ENCODE assay signal across 11 cellular contexts in the genomic region with DNA sequence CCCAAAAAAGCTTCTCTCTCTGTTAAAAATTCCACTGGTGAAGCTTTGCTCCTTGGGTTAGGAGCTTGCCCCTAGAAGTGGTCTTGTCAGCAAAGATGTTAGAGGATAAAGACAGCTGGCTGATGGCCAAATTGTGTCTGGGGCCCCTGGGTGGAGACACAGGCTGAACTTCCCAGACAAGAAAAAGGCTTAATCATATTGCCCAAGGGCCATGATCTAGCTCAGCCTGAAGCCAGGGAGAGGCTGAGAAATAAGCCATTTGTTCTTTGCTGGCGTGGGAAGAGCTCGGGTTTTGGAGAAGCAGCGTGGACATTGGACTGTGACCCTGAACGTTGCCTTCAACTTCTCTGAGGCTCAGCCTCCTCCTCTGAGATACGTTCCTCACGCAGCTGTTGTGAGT.
A peak's percentile ranks its signal among the peaks of the same experiment; 100 is the strongest.
DNase-seq lines count a peak whose midpoint lies in the region; ATAC-seq and TF ChIP-seq lines count a peak whose summit lies in the region.
"Had no signal": no experiment of that assay in that cellular context is flagged by ENCODE, and none has a peak within 500 bp of the region (broad histone marks: within the 10 kb centered on the region; RNA-seq: fewer than 3 reads in every experiment).

No MANE protein-coding gene starts in this region.

- H3K9me2 ChIP-seq in PC-3 (replicated peaks; ENCODE audit: low read length) = no peaks in the 10 kb centered on the region

- H3F3A ChIP-seq in PC-3 (ENCODE audit: low read length, unreplicated experiment) = peaks cover 3% of the 10 kb centered on the region

- CTCF ChIA-PET in PC-3 (lab: Charles Lee) = no interaction called here

- H3K36me3 ChIP-seq in PC-3 (ENCODE audit: low read depth, low read length) (no peaks in the 10 kb centered on the region), muscle layer of colon (ENCODE audit: insufficient read depth, low read length) (no peaks in the 10 kb centered on the region)
- H3K36me3 ChIP-seq: BE2C had no signal

- H3K9ac ChIP-seq in PC-3 (ENCODE audit: low read length) (peak overlapping the region; percentile 84), muscle layer of colon (ENCODE audit: low read length) (no peak overlapping the region)

- ATAC-seq in PC-3 = no peak
- ATAC-seq in esophagus mucosa = peak; percentile 34

- H3K79me2 ChIP-seq in PC-3 (ENCODE audit: low read length) = peaks cover 6% of the 10 kb centered on the region

- peaks cover 81% of the 10 kb centered on the region for H3K4me1 ChIP-seq in PC-3 (ENCODE audit: insufficient read depth, low read length)
- H3K4me1 ChIP-seq in muscle layer of colon (ENCODE audit: insufficient read depth, low read length) = peaks cover 60% of the 10 kb centered on the region

- no TSS peak for BruUV-seq in PC-3 (replicated peaks; lab: Mats Ljungman, UMichigan)

- DNase-seq in Ammon's horn (ENCODE audit: low spot score) (peak; percentile 4), PC-3 (peak; percentile 95), activated gamma-delta T cell (lab: John Stamatoyannopoulos, UW) (no peak), NCI-H2107 (lab: John Stamatoyannopoulos, UW) (no peak)
- no peak for DNase-seq in activated CD8-positive, alpha-beta memory T cell treated with anti-CD3 and anti-CD28 coated beads, Interleukin-2, amount 50 U/mL, for 48 hours
- DNase-seq in activated naive CD4-positive, alpha-beta T cell treated with anti-CD3 and anti-CD28 coated beads, Interleukin-2, amount 50 U/mL, for 16 hours = no peak
- DNase-seq: activated B cell treated with CpG ODN at 0.5 μM for 24 hours, BE2C, NCI-H2029 had no signal

- H3K9me3 ChIP-seq in PC-3 (ENCODE audit: low read length) (no peaks in the 10 kb centered on the region), muscle layer of colon (ENCODE audit: low read length) (no peaks in the 10 kb centered on the region)
- H3K9me3 ChIP-seq: BE2C had no signal

- no peaks in the 10 kb centered on the region for H4K20me1 ChIP-seq in PC-3 (ENCODE audit: low read length)

- no peak for TF ChIP-seq CTCF in PC-3 (conservative IDR thresholded peaks at IDR 0.05; ENCODE audit: low read depth, low read length)

- H3K4me3 ChIP-seq in PC-3 (ENCODE audit: low read length) = peak overlapping the region; percentile 8; the same call in 1 of the 2 replicates
- H3K4me3 ChIP-seq in muscle layer of colon (ENCODE audit: low read depth in 1 of 2, low read length in 2 of 2) = peak overlapping the region in 1 of 2 donors; percentile 13

- intact Hi-C loops in PC-3 (cut with micrococcal nuclease) = loop anchor here (10.0 kb wide), 1 partner anchor 151 kb away; a partner anchor contains a TSS

- H3K27me3 ChIP-seq in PC-3 (ENCODE audit: low read length) = no peaks in the 10 kb centered on the region
- H3K27me3 ChIP-seq in muscle layer of colon (ENCODE audit: control insufficient read depth in 1 of 2, insufficient read depth in 2 of 2, low read length in 2 of 2) = no peaks in the 10 kb centered on the region
- H3K27me3 ChIP-seq: BE2C had no signal

- H3K4me2 ChIP-seq in PC-3 (ENCODE audit: low read length) = peak overlapping the region; percentile 68

- POLR2A ChIA-PET in PC-3 (lab: Charles Lee; ENCODE audit: unreplicated experiment) = interaction anchor here (0.5 kb wide), 1 partner anchor 925 kb away, joined by 3 read pairs; no protein-coding TSS in a partner anchor

- H3K27ac ChIP-seq in PC-3 (ENCODE audit: low read length) (peak overlapping the region; percentile 98), muscle layer of colon (ENCODE audit: low read depth, low read length) (peak overlapping the region; percentile 38)

- H2AFZ ChIP-seq in PC-3 (ENCODE audit: low read length) = no peak overlapping the region

Comparison
In these comparisons a context has a peak if more than half of its experiments do, and no peak if none do; other contexts are left out.
1. DNase-seq: peak in Ammon's horn (single experiment) and PC-3 (single experiment); none in activated gamma-delta T cell (single experiment), activated CD8-positive, alpha-beta memory T cell treated with anti-CD3 and anti-CD28 coated beads, Interleukin-2, amount 50 U/mL, for 48 hours (single experiment), NCI-H2107 (single experiment) and activated naive CD4-positive, alpha-beta T cell treated with anti-CD3 and anti-CD28 coated beads, Interleukin-2, amount 50 U/mL, for 16 hours (single experiment).